10 cellular contexts compared by ENCODE assay signal in the genomic region with DNA sequence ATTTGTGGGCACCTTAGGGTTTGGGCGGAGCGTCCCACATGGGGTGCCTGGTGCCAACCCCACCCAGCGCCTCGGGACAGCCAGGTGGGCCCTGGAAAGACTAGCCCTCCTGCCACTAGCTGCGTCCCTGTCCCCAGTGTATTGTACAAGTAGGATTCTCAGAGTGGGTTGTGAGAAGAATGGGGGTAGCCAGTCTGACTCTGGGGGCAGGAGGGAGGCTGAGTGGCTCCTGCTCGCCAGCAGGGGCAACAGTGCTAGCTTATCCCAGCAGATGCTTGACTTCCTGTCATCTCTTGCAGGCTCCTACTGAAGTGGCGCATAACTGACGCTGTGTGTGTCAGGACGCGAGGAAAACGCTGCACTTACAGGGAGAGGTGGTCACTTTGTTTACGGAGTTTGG. TPM values are rescaled to one million over a fixed set of nuclear protein-coding genes. Genes with fewer than 3 reads are reported as not detected.
A peak's percentile ranks its signal among the peaks of the same experiment; 100 is the strongest.
DNase-seq lines count a peak whose midpoint lies in the region; ATAC-seq and TF ChIP-seq lines count a peak whose summit lies in the region.
"Had no signal": no experiment of that assay in that cellular context is flagged by ENCODE, and none has a peak within 500 bp of the region (broad histone marks: within the 10 kb centered on the region; RNA-seq: fewer than 3 reads in every experiment).

No MANE protein-coding gene starts in this region.

- peaks cover 52% of the 10 kb centered on the region for H3K36me3 Mint-ChIP-seq in activated CD8-positive, alpha-beta memory T cell treated with anti-CD3 and anti-CD28 coated beads, Interleukin-2, amount 10 ng/mL, durations not matched to agents 7 days and 5 days

- no peaks in the 10 kb centered on the region for H3K9me3 Mint-ChIP-seq in activated CD8-positive, alpha-beta memory T cell treated with anti-CD3 and anti-CD28 coated beads, Interleukin-2, amount 10 ng/mL, durations not matched to agents 7 days and 5 days (ENCODE audit: low read depth)
- H3K9me3 Mint-ChIP-seq: activated naive CD4-positive, alpha-beta T cell treated with anti-CD3 and anti-CD28 coated beads, Interleukin-2, amount 50 U/mL, for 72 hours had no signal

- no peak overlapping the region for H3K4me3 Mint-ChIP-seq in activated CD8-positive, alpha-beta memory T cell treated with anti-CD3 and anti-CD28 coated beads, Interleukin-2, amount 10 ng/mL, durations not matched to agents 7 days and 5 days

- DNase-seq in activated CD8-positive, alpha-beta memory T cell treated with anti-CD3 and anti-CD28 coated beads, Interleukin-2, amount 10 ng/mL, durations not matched to agents 7 days and 5 days, result no peak
- DNase-seq in activated CD8-positive, alpha-beta memory T cell treated with anti-CD3 and anti-CD28 coated beads, Interleukin-2, amount 50 U/mL, for 48 hours, result no peak
- DNase-seq in RWPE1 (ENCODE audit: low spot score), result no peak
- peak; percentile 14 for DNase-seq in fibroblast of mammary gland (ENCODE audit: low read depth)
- no peak for DNase-seq in stimulated activated naive CD8-positive, alpha-beta T cell treated with anti-CD3 and anti-CD28 coated beads, Interleukin-15, Interleukin-2, amounts not matched to agents 100 U/mL and 50 U/mL, for 24 hours
- DNase-seq in NCI-H128 (lab: John Stamatoyannopoulos, UW; ENCODE audit: unreplicated experiment), result no peak
- DNase-seq in NCI-H526 treated with DMSO at 0.1 percent for 48 hours (lab: John Stamatoyannopoulos, UW), result no peak
- DNase-seq: SW 1271 had no signal

- no peak overlapping the region for H3K4me3 ChIP-seq in fibroblast of mammary gland (ENCODE audit: control insufficient read depth, low read depth, low read length)

- peak overlapping the region; percentile 54 for H3K27ac ChIP-seq in RWPE1

- H3K27ac Mint-ChIP-seq in activated CD8-positive, alpha-beta memory T cell treated with anti-CD3 and anti-CD28 coated beads, Interleukin-2, amount 10 ng/mL, durations not matched to agents 7 days and 5 days, result peak overlapping the region; percentile 12

- TF ChIP-seq CTCF in RWPE1 (conservative IDR thresholded peaks at IDR 0.05; ENCODE audit: low read depth) (no peak), fibroblast of mammary gland (conservative IDR thresholded peaks at IDR 0.05; ENCODE audit: control insufficient read depth, insufficient read depth, low read depth, low read length) (peak; percentile 16)

- POLR2A ChIA-PET in RWPE1 (lab: Yijun Ruan, JAX; ENCODE audit: low non-redundant PET), result no interaction called here

- H3K4me1 Mint-ChIP-seq in activated CD8-positive, alpha-beta memory T cell treated with anti-CD3 and anti-CD28 coated beads, Interleukin-2, amount 10 ng/mL, durations not matched to agents 7 days and 5 days, result peaks cover 25% of the 10 kb centered on the region

- no peaks in the 10 kb centered on the region for H3K27me3 Mint-ChIP-seq in activated CD8-positive, alpha-beta memory T cell treated with anti-CD3 and anti-CD28 coated beads, Interleukin-2, amount 10 ng/mL, durations not matched to agents 7 days and 5 days

- CTCF ChIA-PET in activated CD8-positive, alpha-beta memory T cell treated with anti-CD3 and anti-CD28 coated beads, Interleukin-2, amount 10 ng/mL, durations not matched to agents 7 days and 5 days (lab: Charles Lee), result interaction anchor here (1.2 to 4.6 kb wide), 3 partner anchors 8 to 123 kb away, joined by 4 to 30 read pairs (median 17); partner anchors contain the start of genes PSMA7 and SS18L1
- CTCF ChIA-PET in RWPE1 (lab: Yijun Ruan, JAX), result interaction anchor here (1.4 to 3.1 kb wide), 2 partner anchors 10 to 123 kb away, joined by 9 to 20 read pairs; no protein-coding TSS in a partner anchor

- ATAC-seq in activated CD8-positive, alpha-beta memory T cell treated with anti-CD3 and anti-CD28 coated beads, Interleukin-2, amount 10 ng/mL, durations not matched to agents 7 days and 5 days, result peak; percentile 5
- peak; percentile 19 for ATAC-seq in stimulated activated naive CD8-positive, alpha-beta T cell treated with anti-CD3 and anti-CD28 coated beads, Interleukin-15, Interleukin-2, amounts not matched to agents 100 U/mL and 50 U/mL, for 24 hours
- ATAC-seq in HG03354 (IDR thresholded peaks at IDR 0.05; ENCODE audit: poor library complexity, severe bottlenecking, unreplicated experiment), result no peak

RNA-seq across cellular contexts. Expression of gene PSMA7, which starts 9.3 kb away (rescaled TPM):
- 100 to 1,000 TPM; 287 to 359 TPM for total RNA-seq in activated CD8-positive, alpha-beta memory T cell treated with anti-CD3 and anti-CD28 coated beads, Interleukin-2, amount 10 ng/mL, durations not matched to agents 7 days and 5 days

RNA-seq across cellular contexts. Expression of gene SS18L1, which starts 9.7 kb away (rescaled TPM):
- 10 to 100 TPM; 19.5 to 23.0 TPM for total RNA-seq in activated CD8-positive, alpha-beta memory T cell treated with anti-CD3 and anti-CD28 coated beads, Interleukin-2, amount 10 ng/mL, durations not matched to agents 7 days and 5 days

RNA-seq across cellular contexts. Expression of gene LSM14B, which starts 11.6 kb away (rescaled TPM):
- total RNA-seq in activated CD8-positive, alpha-beta memory T cell treated with anti-CD3 and anti-CD28 coated beads, Interleukin-2, amount 10 ng/mL, durations not matched to agents 7 days and 5 days, result 10 to 100 TPM; 34.6 to 34.8 TPM

RNA-seq across cellular contexts. Expression of gene MTG2, which starts 49.0 kb away (rescaled TPM):
- total RNA-seq in activated CD8-positive, alpha-beta memory T cell treated with anti-CD3 and anti-CD28 coated beads, Interleukin-2, amount 10 ng/mL, durations not matched to agents 7 days and 5 days, result 10 to 100 TPM; 34.0 to 40.1 TPM
